ENCODE assay signal across 23 cellular contexts in the genomic region with DNA sequence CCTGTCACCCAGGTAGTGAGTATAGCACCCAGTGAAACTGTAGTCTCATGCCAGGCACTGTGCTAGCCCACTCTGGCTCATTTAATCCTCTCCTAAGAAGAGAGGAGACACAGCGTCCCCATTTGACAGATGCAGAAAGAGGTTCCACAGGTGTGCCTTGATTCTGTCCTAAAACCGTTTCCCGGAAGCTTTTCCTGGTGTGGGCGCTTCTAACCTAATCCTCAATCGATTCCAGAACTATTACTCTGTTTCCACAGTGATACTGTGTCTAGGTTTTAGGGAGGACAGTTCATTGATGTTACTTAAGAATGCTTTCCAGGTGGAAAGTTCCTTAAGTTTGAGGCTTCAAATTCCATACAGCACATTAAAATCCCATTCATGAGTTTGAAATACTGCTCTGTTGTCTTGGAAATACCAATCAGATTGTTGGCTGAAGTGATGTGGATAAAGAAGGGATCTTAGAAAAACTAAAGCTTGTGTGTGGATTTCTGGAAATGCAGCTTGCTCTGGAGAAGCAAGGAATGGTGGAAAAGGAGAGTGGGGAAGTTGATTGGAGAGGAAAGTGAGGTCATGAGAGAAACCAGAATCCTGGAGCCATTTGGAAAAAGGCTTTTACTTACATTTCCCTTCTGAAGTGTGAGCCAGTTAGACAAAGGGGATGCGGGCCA. TPM values are rescaled to one million over a fixed set of nuclear protein-coding genes. Genes with fewer than 3 reads are reported as not detected.
DNase-seq lines count a peak whose midpoint lies in the region; ATAC-seq, FAIRE-seq and TF ChIP-seq lines count a peak whose summit lies in the region.
"Had no signal": no experiment of that assay in that cellular context is flagged by ENCODE, and none has a peak within 500 bp of the region (broad histone marks: within the 10 kb centered on the region; RNA-seq: fewer than 3 reads in every experiment).

No MANE protein-coding gene starts in this region.

- H4K20me1 ChIP-seq in PC-3 (ENCODE audit: low read length): peaks cover 38% of the 10 kb centered on the region
- peaks cover 43% of the 10 kb centered on the region for H4K20me1 ChIP-seq in HepG2 (ENCODE audit: insufficient read depth, low read length)

- intact Hi-C loops in Calu3 (cut with micrococcal nuclease; ENCODE audit: unreplicated experiment): no loop called here
- intact Hi-C loops in PC-3 (cut with micrococcal nuclease): no loop called here
- intact Hi-C loops in HepG2 (cut with micrococcal nuclease; ENCODE audit: unreplicated experiment): no loop called here
- intact Hi-C loops in activated CD8-positive, alpha-beta T cell treated with anti-CD3 and anti-CD28 coated beads for 36 hours (cut with micrococcal nuclease): no loop called here

- no peaks in the 10 kb centered on the region for H3K9me2 ChIP-seq in PC-3 (replicated peaks; ENCODE audit: low read length)

- no peak for TF ChIP-seq CTCF in Calu3 (IDR thresholded peaks at IDR 0.05; ENCODE audit: unreplicated experiment)
- no peak for TF ChIP-seq CTCF in PC-3 (conservative IDR thresholded peaks at IDR 0.05; ENCODE audit: low read depth, low read length)
- TF ChIP-seq CTCF in HepG2 (CRISPR knock-in tag; IDR thresholded peaks at IDR 0.05): no peak
- TF ChIP-seq CTCF in activated CD8-positive, alpha-beta T cell treated with anti-CD3 and anti-CD28 coated beads for 36 hours (IDR thresholded peaks at IDR 0.05): no peak

- peak overlapping the region; percentile 99 for H3K27ac ChIP-seq in PC-3 (ENCODE audit: low read length)
- no peak overlapping the region for H3K27ac ChIP-seq in HepG2 (ENCODE audit: extremely low read length, insufficient read depth, low read length)
- no peak overlapping the region for H3K27ac ChIP-seq in rectal smooth muscle tissue (ENCODE audit: low read depth, low read length)
- H3K27ac ChIP-seq: coronary artery, SK-N-MC, thoracic aorta had no signal

- H3K4me2 ChIP-seq in PC-3 (ENCODE audit: low read length) (peak overlapping the region; percentile 98), HepG2 (ENCODE audit: low read depth, low read length) (peak overlapping the region; percentile 94; the same call in 1 of the 2 replicates)

- BruUV-seq in Calu3 (replicated peaks; lab: Mats Ljungman, UMichigan): no TSS peak
- no TSS peak for BruUV-seq in PC-3 (replicated peaks; lab: Mats Ljungman, UMichigan)
- BruUV-seq in HepG2 (replicated peaks; lab: Mats Ljungman, UMichigan): no TSS peak

- in situ Hi-C loops in HepG2 (cut with HindIII; ENCODE audit: extremely low pct_ligation_motif_present, low pct_unique_long_range_greater_than_20kb): no loop called here

- ATAC-seq in PC-3 (no peak), HepG2 (no peak)
- no peak for ATAC-seq in activated CD8-positive, alpha-beta T cell treated with anti-CD3 and anti-CD28 coated beads for 36 hours
- ATAC-seq: stimulated activated memory B cell treated with anti-CD40 and anti-IgM and Interleukin-4, amounts not matched to agents 10 μg/mL and 1 μg/mL and 100 μg/mL, for 72 hours had no signal

- no peak overlapping the region for H2AFZ ChIP-seq in PC-3 (ENCODE audit: low read length)
- no peak overlapping the region for H2AFZ ChIP-seq in HepG2 (ENCODE audit: low read length)

- H3K36me3 ChIP-seq in PC-3 (ENCODE audit: low read depth, low read length) (peaks cover 34% of the 10 kb centered on the region), HepG2 (replicated peaks in 1 of 2; ENCODE audit: control insufficient read depth in 1 of 2, insufficient read depth in 2 of 2, low read length in 2 of 2) (peaks cover 21 to 39% of the 10 kb centered on the region in 2 experiments), rectal smooth muscle tissue (ENCODE audit: control insufficient read depth, insufficient read depth, low read length) (peaks cover 9% of the 10 kb centered on the region)
- H3K36me3 ChIP-seq: HAP-1, thoracic aorta had no signal

- H3K9me3 Mint-ChIP-seq in Calu3 (ENCODE audit: low read depth, unreplicated experiment): no peaks in the 10 kb centered on the region
- H3K9me3 Mint-ChIP-seq in activated CD8-positive, alpha-beta T cell treated with anti-CD3 and anti-CD28 coated beads for 36 hours: no peaks in the 10 kb centered on the region
- H3K9me3 Mint-ChIP-seq: activated CD4-positive, alpha-beta memory T cell treated with anti-CD3 and anti-CD28 coated beads, Interleukin-2, amount 10 ng/mL, durations not matched to agents 7 days and 5 days; CD4-positive, alpha-beta memory T cell; endodermal cell; stimulated activated memory B cell treated with anti-CD40 and anti-IgM and Interleukin-4, amounts not matched to agents 10 μg/mL and 1 μg/mL and 100 μg/mL, for 72 hours had no signal

- no peak; a peak in 1 of 4 replicates for TF ChIP-seq POLR2A in HepG2 (IDR thresholded peaks at IDR 0.05; ENCODE audit: insufficient read depth in 1 of 2, low read depth in 2 of 2, low read length in 2 of 2)

- TF ChIP-seq RAD21 in HepG2 (CRISPR knock-in tag; IDR thresholded peaks at IDR 0.05): no peak

- WGBS in HepG2 (ENCODE audit: low lambda C conversion rate): 96% methylated on average over 6 of the region's 6 CpGs

- peaks cover 46% of the 10 kb centered on the region for H3K79me2 ChIP-seq in PC-3 (ENCODE audit: low read length)
- peaks cover 15% of the 10 kb centered on the region for H3K79me2 ChIP-seq in HepG2 (ENCODE audit: insufficient read depth, low read length)

- H3K4me3 ChIP-seq in PC-3 (ENCODE audit: low read length) (no peak overlapping the region), HepG2 (replicated peaks in 1 of 3; ENCODE audit: insufficient read depth in 1 of 3, low read depth in 2 of 3, low read length in 3 of 3) (no peak overlapping the region), rectal smooth muscle tissue (ENCODE audit: low read length) (no peak overlapping the region)
- H3K4me3 ChIP-seq: coronary artery, HAP-1, SK-N-MC, thoracic aorta had no signal

- peak overlapping the region; percentile 89 for H3K27ac Mint-ChIP-seq in Calu3 (ENCODE audit: unreplicated experiment)
- H3K27ac Mint-ChIP-seq in activated CD8-positive, alpha-beta T cell treated with anti-CD3 and anti-CD28 coated beads for 36 hours: no peak overlapping the region
- H3K27ac Mint-ChIP-seq: activated CD4-positive, alpha-beta memory T cell treated with anti-CD3 and anti-CD28 coated beads, Interleukin-2, amount 10 ng/mL, durations not matched to agents 7 days and 5 days; CD4-positive, alpha-beta memory T cell; endodermal cell; stimulated activated memory B cell treated with anti-CD40 and anti-IgM and Interleukin-4, amounts not matched to agents 10 μg/mL and 1 μg/mL and 100 μg/mL, for 72 hours had no signal

- H3K4me3 Mint-ChIP-seq in Calu3 (ENCODE audit: low read depth, unreplicated experiment): peak overlapping the region; percentile 92
- H3K4me3 Mint-ChIP-seq in activated CD8-positive, alpha-beta T cell treated with anti-CD3 and anti-CD28 coated beads for 36 hours: no peak overlapping the region
- H3K4me3 Mint-ChIP-seq: activated CD4-positive, alpha-beta memory T cell treated with anti-CD3 and anti-CD28 coated beads, Interleukin-2, amount 10 ng/mL, durations not matched to agents 7 days and 5 days; CD4-positive, alpha-beta memory T cell; endodermal cell; stimulated activated memory B cell treated with anti-CD40 and anti-IgM and Interleukin-4, amounts not matched to agents 10 μg/mL and 1 μg/mL and 100 μg/mL, for 72 hours had no signal

- CTCF ChIA-PET in Calu3 (lab: Charles Lee) (interaction anchor here (0.5 to 5.3 kb wide), 12 partner anchors 9 to 134 kb away, joined by 3 to 27 read pairs (median 8); no protein-coding TSS in a partner anchor), PC-3 (lab: Charles Lee) (no interaction called here), HepG2 (lab: Yijun Ruan, JAX; ENCODE audit: low intra/inter-chr PET ratio, low total read pairs) (no interaction called here)
- CTCF ChIA-PET in activated CD8-positive, alpha-beta T cell treated with anti-CD3 and anti-CD28 coated beads for 36 hours (lab: Charles Lee): interaction anchor here (0.8 to 2.3 kb wide), 4 partner anchors 9 to 121 kb away, joined by 3 to 13 read pairs (median 3); no protein-coding TSS in a partner anchor

- POLR2A ChIA-PET in PC-3 (lab: Charles Lee; ENCODE audit: unreplicated experiment) (interaction anchor here (0.5 to 1.6 kb wide), 4 partner anchors 18 to 119 kb away, joined by 3 to 7 read pairs (median 5); no protein-coding TSS in a partner anchor), HepG2 (lab: Yijun Ruan, JAX) (interaction anchor here (1.5 to 4.1 kb wide), 4 partner anchors 18 to 69 kb away, joined by 4 to 21 read pairs (median 13); a partner anchor contains a TSS)
- POLR2A ChIA-PET in activated CD8-positive, alpha-beta T cell treated with anti-CD3 and anti-CD28 coated beads for 36 hours (lab: Charles Lee): interaction anchor here (1.1 kb wide), 1 partner anchor 39 kb away, joined by 3 read pairs; no protein-coding TSS in a partner anchor

- DNase-seq in Calu3 (no peak), PC-3 (no peak), HepG2 (ENCODE audit: low spot score) (no peak), midbrain (lab: John Stamatoyannopoulos, UW) (no peak), foreskin melanocyte (no peak)
- DNase-seq in activated CD8-positive, alpha-beta T cell treated with anti-CD3 and anti-CD28 coated beads for 36 hours: no peak
- DNase-seq in activated effector memory CD4-positive, alpha-beta T cell treated with Interleukin-2 at 50 U/mL for 16 hours: no peak
- DNase-seq: activated CD4-positive, alpha-beta memory T cell treated with anti-CD3 and anti-CD28 coated beads, Interleukin-2, amount 10 ng/mL, durations not matched to agents 7 days and 5 days; activated CD4-positive, CD25-positive, alpha-beta regulatory T cell; activated gamma-delta T cell treated with Interleukin-2 at 50 U/mL for 16 hours; activated T-cell treated with anti-CD3 and anti-CD28 coated beads for 4 hours; CD4-positive, alpha-beta memory T cell; endodermal cell; Kasumi-1; mesenchymal stem cell; NCI-H1092 had no signal

- H3K4me1 ChIP-seq in PC-3 (ENCODE audit: insufficient read depth, low read length): peaks cover 87% of the 10 kb centered on the region
- peaks cover 74% of the 10 kb centered on the region for H3K4me1 ChIP-seq in HepG2 (ENCODE audit: insufficient read depth, low read length)
- H3K4me1 ChIP-seq in rectal smooth muscle tissue (ENCODE audit: control insufficient read depth, insufficient read depth, low read length): no peaks in the 10 kb centered on the region
- H3K4me1 ChIP-seq: HAP-1 had no signal

- FAIRE-seq in HepG2 (lab: Jason Lieb, UNC): no peak

- no peak for TF ChIP-seq EP300 in HepG2 (IDR thresholded peaks at IDR 0.05; ENCODE audit: low read depth in 2 of 2, low read length in 2 of 2)
- no peak for TF ChIP-seq EP300 in HepG2 (CRISPR knock-in tag; IDR thresholded peaks at IDR 0.05; ENCODE audit: borderline replicate concordance)

- no peaks in the 10 kb centered on the region for H3K27me3 ChIP-seq in PC-3 (ENCODE audit: low read length)
- H3K27me3 ChIP-seq in HepG2 (ENCODE audit: control insufficient read depth in 1 of 2, insufficient read depth in 2 of 2, low read length in 2 of 2): no peaks in the 10 kb centered on the region
- H3K27me3 ChIP-seq in rectal smooth muscle tissue (ENCODE audit: control insufficient read depth, insufficient read depth, low read length): no peaks in the 10 kb centered on the region

- H3K9ac ChIP-seq in PC-3 (ENCODE audit: low read length) (no peak overlapping the region), HepG2 (ENCODE audit: insufficient read depth, low read depth, low read length) (no peak overlapping the region), rectal smooth muscle tissue (ENCODE audit: low read length) (peak overlapping the region; percentile 35)

- H3F3A ChIP-seq in PC-3 (ENCODE audit: low read length, unreplicated experiment): no peaks in the 10 kb centered on the region

- peaks cover 60% of the 10 kb centered on the region for H3K4me1 Mint-ChIP-seq in Calu3 (ENCODE audit: low read depth, unreplicated experiment)
- no peaks in the 10 kb centered on the region for H3K4me1 Mint-ChIP-seq in activated CD8-positive, alpha-beta T cell treated with anti-CD3 and anti-CD28 coated beads for 36 hours (ENCODE audit: low read depth)
- H3K4me1 Mint-ChIP-seq: CD4-positive, alpha-beta memory T cell; stimulated activated memory B cell treated with anti-CD40 and anti-IgM and Interleukin-4, amounts not matched to agents 10 μg/mL and 1 μg/mL and 100 μg/mL, for 72 hours had no signal

- peaks cover 86% of the 10 kb centered on the region for H3K36me3 Mint-ChIP-seq in Calu3 (ENCODE audit: insufficient read depth, unreplicated experiment)
- H3K36me3 Mint-ChIP-seq in activated CD8-positive, alpha-beta T cell treated with anti-CD3 and anti-CD28 coated beads for 36 hours (ENCODE audit: low read depth): no peaks in the 10 kb centered on the region
- H3K36me3 Mint-ChIP-seq: CD4-positive, alpha-beta memory T cell; stimulated activated memory B cell treated with anti-CD40 and anti-IgM and Interleukin-4, amounts not matched to agents 10 μg/mL and 1 μg/mL and 100 μg/mL, for 72 hours had no signal

- H3K9me3 ChIP-seq in PC-3 (ENCODE audit: low read length): no peaks in the 10 kb centered on the region
- no peaks in the 10 kb centered on the region for H3K9me3 ChIP-seq in HepG2 (ENCODE audit: low read length)
- H3K9me3 ChIP-seq: HAP-1, thoracic aorta had no signal

- no peaks in the 10 kb centered on the region for H3K27me3 Mint-ChIP-seq in Calu3 (ENCODE audit: unreplicated experiment)
- H3K27me3 Mint-ChIP-seq in activated CD8-positive, alpha-beta T cell treated with anti-CD3 and anti-CD28 coated beads for 36 hours: peaks cover 6% of the 10 kb centered on the region

RNA-seq across cellular contexts. Expression of a gene that starts 6.5 kb away (rescaled TPM):
- 830 and 907 TPM in 2 replicates for total RNA-seq in Calu3 (2022)
- total RNA-seq in PC-3 (2014; rRNA removed): 399 and 460 TPM in 2 replicates
- total RNA-seq in HepG2 (2016; rRNA removed; fragmentation: Illumina TruSeq; extraction: Trizol): 7.9 and 11.5 TPM in 2 replicates
- 2.7 and 3.4 TPM in 2 replicates for total RNA-seq in HepG2 (2016; cell fraction: cytosol; rRNA removed; fragmentation: Illumina TruSeq; extraction: Trizol; ENCODE audit: low read depth)
- total RNA-seq in HepG2 (2016; cell fraction: insoluble cytoplasmic fraction; rRNA removed; fragmentation: Illumina TruSeq; extraction: Trizol): 10.4 and 13.3 TPM in 2 replicates
- total RNA-seq in HepG2 (2016; cell fraction: membrane; rRNA removed; fragmentation: Illumina TruSeq; extraction: Trizol): 6.2 and 6.3 TPM in 2 replicates
- total RNA-seq in HepG2 (2016; cell fraction: nucleus; rRNA removed; fragmentation: Illumina TruSeq; extraction: Trizol): 12.6 and 14.1 TPM in 2 replicates
- 55.1 and 85.6 TPM in 2 replicates for polyA plus RNA-seq in HepG2 (2011; rRNA removed)
- 53.6 and 65.9 TPM in 2 replicates for polyA plus RNA-seq in HepG2 (2011; cell fraction: cytosol; rRNA removed)
- polyA plus RNA-seq in HepG2 (2011; cell fraction: nucleus; rRNA removed): 100 and 160 TPM in 2 replicates
- 23.2 and 51.8 TPM in 2 replicates for polyA plus RNA-seq in HepG2 (2012)
- 1.3 and 1.4 TPM in 2 replicates for polyA plus RNA-seq in HepG2 (2016; cell fraction: cytosol; fragmentation: Illumina TruSeq; extraction: Trizol; ENCODE audit: low read depth)
- 8.0 and 8.3 TPM in 2 replicates for polyA plus RNA-seq in HepG2 (2016; cell fraction: insoluble cytoplasmic fraction; fragmentation: Illumina TruSeq; extraction: Trizol; ENCODE audit: low read depth)
- 1.5 and 2.1 TPM in 2 replicates for polyA plus RNA-seq in HepG2 (2016; cell fraction: membrane; fragmentation: Illumina TruSeq; extraction: Trizol; ENCODE audit: low read depth)
- 32.7 and 37.5 TPM in 2 replicates for polyA plus RNA-seq in HepG2 (2016; cell fraction: nucleus; fragmentation: Illumina TruSeq; extraction: Trizol; ENCODE audit: insufficient read depth, low read depth)
- polyA minus RNA-seq in HepG2 (2011; rRNA and poly(A)+ RNA removed; ENCODE audit: low replicate concordance): 97.8 and 144 TPM in 2 replicates
- polyA minus RNA-seq in HepG2 (2011; cell fraction: cytosol; rRNA and poly(A)+ RNA removed): 37.5 and 50.6 TPM in 2 replicates
- polyA minus RNA-seq in HepG2 (2011; cell fraction: nucleus; rRNA and poly(A)+ RNA removed): 25.4 and 41.9 TPM in 2 replicates
- under 1 TPM; 0.25 to 0.27 TPM for total RNA-seq in activated CD8-positive, alpha-beta T cell treated with anti-CD3 and anti-CD28 coated beads for 36 hours
- total RNA-seq: skeletal muscle tissue had no signal

RNA-seq across cellular contexts. Expression of a gene that starts 34.4 kb away (rescaled TPM):
- total RNA-seq in Calu3 (2022) (86.1 and 91.6 TPM in 2 replicates), PC-3 (2014; rRNA removed) (64.7 and 74.8 TPM in 2 replicates), HepG2 (2016; rRNA removed; fragmentation: Illumina TruSeq; extraction: Trizol) (38.4 and 39.5 TPM in 2 replicates)
- 7.3 and 9.5 TPM in 2 replicates for total RNA-seq in HepG2 (2016; cell fraction: cytosol; rRNA removed; fragmentation: Illumina TruSeq; extraction: Trizol; ENCODE audit: low read depth)
- 34.4 and 39.3 TPM in 2 replicates for total RNA-seq in HepG2 (2016; cell fraction: insoluble cytoplasmic fraction; rRNA removed; fragmentation: Illumina TruSeq; extraction: Trizol)
- 12.6 and 12.8 TPM in 2 replicates for total RNA-seq in HepG2 (2016; cell fraction: membrane; rRNA removed; fragmentation: Illumina TruSeq; extraction: Trizol)
- total RNA-seq in HepG2 (2016; cell fraction: nucleus; rRNA removed; fragmentation: Illumina TruSeq; extraction: Trizol): 21.9 and 25.1 TPM in 2 replicates
- 18.1 and 20.6 TPM in 2 replicates for polyA plus RNA-seq in HepG2 (2011; rRNA removed)
- polyA plus RNA-seq in HepG2 (2011; cell fraction: cytosol; rRNA removed): 12.3 and 14.6 TPM in 2 replicates
- 20.7 and 21.2 TPM in 2 replicates for polyA plus RNA-seq in HepG2 (2011; cell fraction: nucleus; rRNA removed)
- polyA plus RNA-seq in HepG2 (2012): 24.3 and 34.0 TPM in 2 replicates
- polyA plus RNA-seq in HepG2 (2016; cell fraction: cytosol; fragmentation: Illumina TruSeq; extraction: Trizol; ENCODE audit: low read depth): 4.3 and 5.1 TPM in 2 replicates
- polyA plus RNA-seq in HepG2 (2016; cell fraction: insoluble cytoplasmic fraction; fragmentation: Illumina TruSeq; extraction: Trizol; ENCODE audit: low read depth): 42.3 and 55.4 TPM in 2 replicates
- 9.4 and 10.7 TPM in 2 replicates for polyA plus RNA-seq in HepG2 (2016; cell fraction: membrane; fragmentation: Illumina TruSeq; extraction: Trizol; ENCODE audit: low read depth)
- 56.7 and 59.2 TPM in 2 replicates for polyA plus RNA-seq in HepG2 (2016; cell fraction: nucleus; fragmentation: Illumina TruSeq; extraction: Trizol; ENCODE audit: insufficient read depth, low read depth)
- 36.5 and 72.3 TPM in 2 replicates for polyA minus RNA-seq in HepG2 (2011; rRNA and poly(A)+ RNA removed; ENCODE audit: low replicate concordance)
- polyA minus RNA-seq in HepG2 (2011; cell fraction: cytosol; rRNA and poly(A)+ RNA removed): 10.2 and 16.1 TPM in 2 replicates
- polyA minus RNA-seq in HepG2 (2011; cell fraction: nucleus; rRNA and poly(A)+ RNA removed): 9.2 and 9.7 TPM in 2 replicates
- total RNA-seq in activated CD8-positive, alpha-beta T cell treated with anti-CD3 and anti-CD28 coated beads for 36 hours: 10 to 100 TPM; 37.8 to 39.5 TPM

Comparison
In these comparisons a context has a peak if more than half of its experiments do, and no peak if none do; other contexts are left out.
1. RNA of a gene that starts 6.5 kb away (total RNA-seq): 830 to 907 TPM in Calu3 and 399 to 460 TPM in PC-3; 2.7 to 14.1 TPM in HepG2 and 0.25 to 0.27 TPM in activated CD8-positive, alpha-beta T cell treated with anti-CD3 and anti-CD28 coated beads for 36 hours; every median in the first group is over 10 times any median in the second.
2. CTCF ChIA-PET loops: an anchor here in Calu3 (0.5 to 5.3 kb wide) and activated CD8-positive, alpha-beta T cell treated with anti-CD3 and anti-CD28 coated beads for 36 hours (0.8 to 2.3 kb wide); none called in PC-3 and HepG2.